Comparison of ENCODE assay signal across 1 cellular context in genomic region chr3:10351013-10351735, GRCh38.
TF ChIP-seq lines count a peak whose summit lies in the region.

No MANE protein-coding gene starts in this region.

TF ChIP-seq in HepG2, 621 proteins besides CTCF, POLR2A, EP300 and RAD21:
- TF ChIP-seq DR1 (CRISPR knock-in tag; IDR thresholded peaks at IDR 0.05) (no peak), ZBTB44 (CRISPR knock-in tag; IDR thresholded peaks at IDR 0.05) (no peak), SP2 (CRISPR knock-in tag; IDR thresholded peaks at IDR 0.05) (no peak), NONO (IDR thresholded peaks at IDR 0.05) (no peak), NONO (CRISPR knock-in tag; conservative IDR thresholded peaks at IDR 0.05) (no peak), ZNF614 (CRISPR knock-in tag; IDR thresholded peaks at IDR 0.05; ENCODE audit: borderline replicate concordance) (no peak), ZFP90 (CRISPR knock-in tag; IDR thresholded peaks at IDR 0.05; ENCODE audit: borderline replicate concordance) (no peak), SETDB1 (CRISPR knock-in tag; IDR thresholded peaks at IDR 0.05; ENCODE audit: borderline replicate concordance) (no peak), TBX3 (IDR thresholded peaks at IDR 0.05; ENCODE audit: borderline replicate concordance) (no peak), IRF9 (CRISPR knock-in tag; IDR thresholded peaks at IDR 0.05; ENCODE audit: borderline replicate concordance) (no peak), POLR2G (IDR thresholded peaks at IDR 0.05; ENCODE audit: low read depth, low read length) (no peak), ZKSCAN5 (CRISPR knock-in tag; IDR thresholded peaks at IDR 0.05) (no peak)
- TF ChIP-seq, protein P1, sequence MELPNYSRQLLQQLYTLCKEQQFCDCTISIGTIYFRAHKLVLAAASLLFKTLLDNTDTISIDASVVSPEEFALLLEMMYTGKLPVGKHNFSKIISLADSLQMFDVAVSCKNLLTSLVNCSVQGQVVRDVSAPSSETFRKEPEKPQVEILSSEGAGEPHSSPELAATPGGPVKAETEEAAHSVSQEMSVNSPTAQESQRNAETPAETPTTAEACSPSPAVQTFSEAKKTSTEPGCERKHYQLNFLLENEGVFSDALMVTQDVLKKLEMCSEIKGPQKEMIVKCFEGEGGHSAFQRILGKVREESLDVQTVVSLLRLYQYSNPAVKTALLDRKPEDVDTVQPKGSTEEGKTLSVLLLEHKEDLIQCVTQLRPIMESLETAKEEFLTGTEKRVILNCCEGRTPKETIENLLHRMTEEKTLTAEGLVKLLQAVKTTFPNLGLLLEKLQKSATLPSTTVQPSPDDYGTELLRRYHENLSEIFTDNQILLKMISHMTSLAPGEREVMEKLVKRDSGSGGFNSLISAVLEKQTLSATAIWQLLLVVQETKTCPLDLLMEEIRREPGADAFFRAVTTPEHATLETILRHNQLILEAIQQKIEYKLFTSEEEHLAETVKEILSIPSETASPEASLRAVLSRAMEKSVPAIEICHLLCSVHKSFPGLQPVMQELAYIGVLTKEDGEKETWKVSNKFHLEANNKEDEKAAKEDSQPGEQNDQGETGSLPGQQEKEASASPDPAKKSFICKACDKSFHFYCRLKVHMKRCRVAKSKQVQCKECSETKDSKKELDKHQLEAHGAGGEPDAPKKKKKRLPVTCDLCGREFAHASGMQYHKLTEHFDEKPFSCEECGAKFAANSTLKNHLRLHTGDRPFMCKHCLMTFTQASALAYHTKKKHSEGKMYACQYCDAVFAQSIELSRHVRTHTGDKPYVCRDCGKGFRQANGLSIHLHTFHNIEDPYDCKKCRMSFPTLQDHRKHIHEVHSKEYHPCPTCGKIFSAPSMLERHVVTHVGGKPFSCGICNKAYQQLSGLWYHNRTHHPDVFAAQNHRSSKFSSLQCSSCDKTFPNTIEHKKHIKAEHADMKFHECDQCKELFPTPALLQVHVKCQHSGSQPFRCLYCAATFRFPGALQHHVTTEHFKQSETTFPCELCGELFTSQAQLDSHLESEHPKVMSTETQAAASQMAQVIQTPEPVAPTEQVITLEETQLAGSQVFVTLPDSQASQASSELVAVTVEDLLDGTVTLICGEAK (IDR thresholded peaks at IDR 0.05) = no peak
- TF ChIP-seq, protein P1 (CRISPR knock-in tag; IDR thresholded peaks at IDR 0.05) = no peak
